In genomic region chr18:29780814-29781213, GRCh38 we compare ENCODE assay signal across 27 cellular contexts.
"Had no signal": no experiment of that assay in that cellular context is flagged by ENCODE, and none has a peak within 500 bp of the region (broad histone marks: within the 10 kb centered on the region; RNA-seq: fewer than 3 reads in every experiment).

No MANE protein-coding gene starts in this region.

- H3K4me3 ChIP-seq: esophagus muscularis mucosa, heart right ventricle, psoas muscle, right atrium auricular region, smooth muscle cell, uterus had no signal

- H3K4me1 Mint-ChIP-seq: nephron progenitor cell; stimulated activated memory B cell treated with anti-CD40 and anti-IgM and Interleukin-4, amounts not matched to agents 10 μg/mL and 1 μg/mL and 100 μg/mL, for 72 hours; stimulated activated naive CD8-positive, alpha-beta T cell treated with anti-CD3 and anti-CD28 coated beads, Interleukin-15, amount 100 ng/mL, for 72 hours had no signal

- H3K27ac Mint-ChIP-seq: activated naive CD8-positive, alpha-beta T cell; nephron progenitor cell; stimulated activated memory B cell treated with anti-CD40 and anti-IgM and Interleukin-4, amounts not matched to agents 10 μg/mL and 1 μg/mL and 100 μg/mL, for 72 hours; stimulated activated naive CD8-positive, alpha-beta T cell treated with anti-CD3 and anti-CD28 coated beads, Interleukin-15, amount 100 ng/mL, for 72 hours; T-helper 2 cell treated with Interferon-gamma antibody and Interleukin-4, amounts not matched to agents 5 μg/mL and 100 μg/mL, for 36 hours; type B pancreatic cell had no signal

- H3K27me3 Mint-ChIP-seq: activated naive CD8-positive, alpha-beta T cell; stimulated activated memory B cell treated with anti-CD40 and anti-IgM and Interleukin-4, amounts not matched to agents 10 μg/mL and 1 μg/mL and 100 μg/mL, for 72 hours; stimulated activated naive CD8-positive, alpha-beta T cell treated with anti-CD3 and anti-CD28 coated beads, Interleukin-15, amount 100 ng/mL, for 72 hours; type B pancreatic cell had no signal

- H3K9me3 ChIP-seq: esophagus muscularis mucosa, psoas muscle, right atrium auricular region, uterus had no signal

- ATAC-seq: foreskin keratinocyte; heart right ventricle; left cardiac atrium; left ventricle myocardium superior; psoas muscle; stimulated activated memory B cell treated with anti-CD40 and anti-IgM and Interleukin-4, amounts not matched to agents 10 μg/mL and 1 μg/mL and 100 μg/mL, for 72 hours; stimulated activated naive CD8-positive, alpha-beta T cell treated with anti-CD3 and anti-CD28 coated beads, Interleukin-15, amount 100 ng/mL, for 72 hours had no signal

- H3K27ac ChIP-seq: esophagus muscularis mucosa, foreskin keratinocyte, heart right ventricle, parathyroid adenoma, psoas muscle, right atrium auricular region, uterus had no signal

- H3K27me3 ChIP-seq: esophagus muscularis mucosa, foreskin keratinocyte, heart right ventricle, right atrium auricular region, uterus had no signal

- H3K36me3 ChIP-seq: esophagus muscularis mucosa, heart right ventricle, right atrium auricular region, uterus had no signal

- H3K36me3 Mint-ChIP-seq: activated naive CD8-positive, alpha-beta T cell; stimulated activated memory B cell treated with anti-CD40 and anti-IgM and Interleukin-4, amounts not matched to agents 10 μg/mL and 1 μg/mL and 100 μg/mL, for 72 hours; type B pancreatic cell had no signal

- H3K9me3 Mint-ChIP-seq: nephron progenitor cell; stimulated activated naive CD8-positive, alpha-beta T cell treated with anti-CD3 and anti-CD28 coated beads, Interleukin-15, amount 100 ng/mL, for 72 hours; type B pancreatic cell had no signal

- H3K4me1 ChIP-seq: esophagus muscularis mucosa, foreskin keratinocyte, heart right ventricle, parathyroid adenoma, psoas muscle, right atrium auricular region, uterus had no signal

- DNase-seq: activated CD4-positive, alpha-beta T cell treated with anti-CD3 and anti-CD28 coated beads for 4 hours; activated CD4-positive, alpha-beta T cell treated with anti-CD3 and anti-CD28 coated beads, Interleukin-2, amount 50 U/mL, for 4 hours; activated effector memory CD4-positive, alpha-beta T cell treated with Interleukin-2 at 50 U/mL for 16 hours; activated naive CD4-positive, alpha-beta T cell treated with Interleukin-2 at 50 U/mL for 16 hours; aorta; caudate nucleus; foreskin keratinocyte; heart right ventricle; left cardiac atrium; left ventricle myocardium superior; nephron progenitor cell; nucleus accumbens; psoas muscle; stimulated activated CD4-positive, alpha-beta T cell treated with anti-CD3 and anti-CD28 coated beads, Interleukin-1b, Interleukin-23, amount 100 ng/mL, for 48 hours; stimulated activated CD4-positive, alpha-beta T cell treated with anti-CD3 and anti-CD28 coated beads, Interleukin-4, amount 100 ng/mL, for 4 hours; stimulated activated CD8-positive, alpha-beta memory T cell treated with anti-CD3 and anti-CD28 coated beads, Interleukin-4, amount 100 ng/mL, for 48 hours; stimulated activated naive CD8-positive, alpha-beta T cell treated with anti-CD3 and anti-CD28 coated beads, Interleukin-15, amount 100 ng/mL, for 72 hours; substantia nigra; uterus had no signal

- H3K4me3 Mint-ChIP-seq: activated naive CD8-positive, alpha-beta T cell; nephron progenitor cell; stimulated activated memory B cell treated with anti-CD40 and anti-IgM and Interleukin-4, amounts not matched to agents 10 μg/mL and 1 μg/mL and 100 μg/mL, for 72 hours; stimulated activated naive CD8-positive, alpha-beta T cell treated with anti-CD3 and anti-CD28 coated beads, Interleukin-15, amount 100 ng/mL, for 72 hours; T-helper 2 cell treated with Interferon-gamma antibody and Interleukin-4, amounts not matched to agents 5 μg/mL and 100 μg/mL, for 36 hours; type B pancreatic cell had no signal

- H3K9ac ChIP-seq: parathyroid adenoma had no signal
